In the genomic region with DNA sequence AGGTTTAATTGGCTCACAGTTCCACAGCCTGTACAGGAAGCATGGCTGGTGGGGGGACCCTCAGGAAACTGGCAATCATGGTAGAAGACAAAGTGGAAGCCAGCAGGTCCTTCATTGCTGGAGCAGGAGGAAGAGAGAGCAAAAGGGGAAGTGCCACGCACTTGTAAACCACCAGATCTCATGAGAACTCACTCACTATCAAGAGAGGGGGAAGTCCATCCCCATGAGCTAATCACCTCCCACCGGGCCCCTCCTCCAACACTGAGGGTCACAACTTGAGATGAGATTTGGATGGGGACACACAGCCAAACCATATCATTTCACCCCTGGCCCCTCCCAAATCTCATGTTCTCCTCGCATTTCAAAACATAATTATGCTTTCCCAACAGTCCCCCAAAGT, we compare ENCODE assay signal across 12 cellular contexts.
A peak's percentile ranks its signal among the peaks of the same experiment; 100 is the strongest.
DNase-seq lines count a peak whose midpoint lies in the region; ATAC-seq and TF ChIP-seq lines count a peak whose summit lies in the region.
"Had no signal": no experiment of that assay in that cellular context is flagged by ENCODE, and none has a peak within 500 bp of the region (broad histone marks: within the 10 kb centered on the region; RNA-seq: fewer than 3 reads in every experiment).

No MANE protein-coding gene starts in this region.

- H2AFZ ChIP-seq in PC-9: no peak overlapping the region

- peak; percentile 43 for DNase-seq in KG1 (lab: John Stamatoyannopoulos, UW)
- no peak for DNase-seq in left lobe of liver (ENCODE audit: low spot score)
- DNase-seq in WTC11 (ENCODE audit: low spot score): no peak
- no peak for DNase-seq in uterus
- DNase-seq in PC-9: no peak
- DNase-seq: NCI-H187, SHP77 treated with DMSO at 0.1 percent for 48 hours, thyroid gland had no signal

- WGBS in gastroesophageal sphincter (ENCODE audit: low coverage in 1 of 2), 2 donors: 79 to 93% methylated on average over 2 to 3 of the region's 3 CpGs

- no peaks in the 10 kb centered on the region for H3K27me3 ChIP-seq in uterus
- no peaks in the 10 kb centered on the region for H3K27me3 ChIP-seq in gastroesophageal sphincter
- H3K27me3 ChIP-seq in PC-9 (ENCODE audit: insufficient read depth, low read depth): no peaks in the 10 kb centered on the region
- H3K27me3 ChIP-seq: ascending aorta, thyroid gland had no signal

- CTCF ChIA-PET in WTC11 (lab: Charles Lee) (no interaction called here), PC-9 (lab: Charles Lee) (no interaction called here)

- peaks cover 4% of the 10 kb centered on the region for H3K4me1 Mint-ChIP-seq in WTC11

- H3F3A ChIP-seq in PC-9 (ENCODE audit: insufficient read depth, low read depth): no peaks in the 10 kb centered on the region

- H3K27ac ChIP-seq in uterus (no peak overlapping the region), gastroesophageal sphincter (no peak overlapping the region), PC-9 (no peak overlapping the region)
- H3K27ac ChIP-seq: ascending aorta, thyroid gland had no signal

- BruUV-seq in PC-9 (replicated peaks; lab: Mats Ljungman, UMichigan): no TSS peak

- no peak overlapping the region for H3K4me3 Mint-ChIP-seq in WTC11

- H3K36me3 ChIP-seq in uterus: no peaks in the 10 kb centered on the region
- H3K36me3 ChIP-seq in gastroesophageal sphincter: no peaks in the 10 kb centered on the region
- no peaks in the 10 kb centered on the region for H3K36me3 ChIP-seq in PC-9 (ENCODE audit: low read depth)
- H3K36me3 ChIP-seq: ascending aorta, thyroid gland had no signal

- no peak for TF ChIP-seq POLR2A in uterus (IDR thresholded peaks at IDR 0.05)
- no peak for TF ChIP-seq POLR2A in gastroesophageal sphincter (IDR thresholded peaks at IDR 0.05)

- H3K9me3 ChIP-seq in uterus (no peaks in the 10 kb centered on the region), gastroesophageal sphincter (no peaks in the 10 kb centered on the region), PC-9 (ENCODE audit: insufficient read depth, low read depth) (no peaks in the 10 kb centered on the region)
- H3K9me3 ChIP-seq: ascending aorta, thyroid gland had no signal

- H3K36me3 Mint-ChIP-seq in WTC11: no peaks in the 10 kb centered on the region

- H3K4me3 ChIP-seq in uterus (no peak overlapping the region), gastroesophageal sphincter (no peak overlapping the region), PC-9 (no peak overlapping the region)
- H3K4me3 ChIP-seq: ascending aorta, thyroid gland had no signal

- no peak for TF ChIP-seq EP300 in gastroesophageal sphincter (IDR thresholded peaks at IDR 0.05)

- intact Hi-C loops in uterus (cut with DNase I; ENCODE audit: low total_unique reads): no loop called here
- intact Hi-C loops in PC-9 (cut with micrococcal nuclease; ENCODE audit: unreplicated experiment): no loop called here

- no peak overlapping the region for H3K27ac Mint-ChIP-seq in WTC11

- no peaks in the 10 kb centered on the region for H3K79me2 ChIP-seq in PC-9 (ENCODE audit: low read depth)

- H3K4me2 ChIP-seq in PC-9: no peak overlapping the region

- H3K9me2 ChIP-seq in PC-9 (ENCODE audit: insufficient read depth): no peaks in the 10 kb centered on the region

- ATAC-seq in GM18508 (IDR thresholded peaks at IDR 0.05; ENCODE audit: insufficient read depth, unreplicated experiment) (peak; percentile 83), HG02571 (IDR thresholded peaks at IDR 0.05; ENCODE audit: unreplicated experiment) (peak; percentile 59), left lobe of liver (peak; percentile 26), WTC11 (no peak), gastroesophageal sphincter (no peak)

- H3K4me1 ChIP-seq in uterus (no peaks in the 10 kb centered on the region), gastroesophageal sphincter (no peaks in the 10 kb centered on the region), PC-9 (replicated peaks; ENCODE audit: insufficient read depth) (no peaks in the 10 kb centered on the region)
- H3K4me1 ChIP-seq: ascending aorta, thyroid gland had no signal

- TF ChIP-seq CTCF in WTC11 (IDR thresholded peaks at IDR 0.05) (no peak), uterus (IDR thresholded peaks at IDR 0.05) (no peak), gastroesophageal sphincter (IDR thresholded peaks at IDR 0.05) (no peak), PC-9 (conservative IDR thresholded peaks at IDR 0.05) (no peak)

- POLR2A ChIA-PET in WTC11 (lab: Charles Lee): no interaction called here
- POLR2A ChIA-PET in PC-9 (lab: Charles Lee; ENCODE audit: unreplicated experiment): no interaction called here

- no peaks in the 10 kb centered on the region for H4K20me1 ChIP-seq in PC-9 (ENCODE audit: insufficient read depth)

- H3K9me3 Mint-ChIP-seq in WTC11: no peaks in the 10 kb centered on the region

- no peaks in the 10 kb centered on the region for H3K27me3 Mint-ChIP-seq in WTC11 (ENCODE audit: low read depth)

TF ChIP-seq in WTC11, 78 proteins besides CTCF, POLR2A, EP300 and RAD21:
- no peak for TF ChIP-seq SMAD3 (CRISPR knock-in tag; IDR thresholded peaks at IDR 0.05; ENCODE audit: borderline replicate concordance)
- TF ChIP-seq ZNF317 (CRISPR knock-in tag; IDR thresholded peaks at IDR 0.05; ENCODE audit: borderline replicate concordance, low read depth): no peak
- TF ChIP-seq RELA (CRISPR knock-in tag; IDR thresholded peaks at IDR 0.05; ENCODE audit: borderline replicate concordance): no peak
- TF ChIP-seq, protein P1, sequence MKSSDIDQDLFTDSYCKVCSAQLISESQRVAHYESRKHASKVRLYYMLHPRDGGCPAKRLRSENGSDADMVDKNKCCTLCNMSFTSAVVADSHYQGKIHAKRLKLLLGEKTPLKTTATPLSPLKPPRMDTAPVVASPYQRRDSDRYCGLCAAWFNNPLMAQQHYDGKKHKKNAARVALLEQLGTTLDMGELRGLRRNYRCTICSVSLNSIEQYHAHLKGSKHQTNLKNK (CRISPR knock-in tag; IDR thresholded peaks at IDR 0.05): no peak
- TF ChIP-seq TEAD4 (CRISPR knock-in tag; IDR thresholded peaks at IDR 0.05): no peak
- no peak for TF ChIP-seq GTF2I (CRISPR knock-in tag; conservative IDR thresholded peaks at IDR 0.05)
- no peak for TF ChIP-seq HMGA2 (CRISPR knock-in tag; IDR thresholded peaks at IDR 0.05)
- TF ChIP-seq, protein P2, sequence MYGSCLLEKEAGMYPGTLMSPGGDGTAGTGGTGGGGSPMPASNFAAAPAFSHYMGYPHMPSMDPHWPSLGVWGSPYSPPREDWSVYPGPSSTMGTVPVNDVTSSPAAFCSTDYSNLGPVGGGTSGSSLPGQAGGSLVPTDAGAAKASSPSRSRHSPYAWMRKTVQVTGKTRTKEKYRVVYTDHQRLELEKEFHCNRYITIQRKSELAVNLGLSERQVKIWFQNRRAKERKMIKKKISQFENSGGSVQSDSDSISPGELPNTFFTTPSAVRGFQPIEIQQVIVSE (CRISPR knock-in tag; IDR thresholded peaks at IDR 0.05; ENCODE audit: borderline replicate concordance): no peak
- TF ChIP-seq, protein P3, sequence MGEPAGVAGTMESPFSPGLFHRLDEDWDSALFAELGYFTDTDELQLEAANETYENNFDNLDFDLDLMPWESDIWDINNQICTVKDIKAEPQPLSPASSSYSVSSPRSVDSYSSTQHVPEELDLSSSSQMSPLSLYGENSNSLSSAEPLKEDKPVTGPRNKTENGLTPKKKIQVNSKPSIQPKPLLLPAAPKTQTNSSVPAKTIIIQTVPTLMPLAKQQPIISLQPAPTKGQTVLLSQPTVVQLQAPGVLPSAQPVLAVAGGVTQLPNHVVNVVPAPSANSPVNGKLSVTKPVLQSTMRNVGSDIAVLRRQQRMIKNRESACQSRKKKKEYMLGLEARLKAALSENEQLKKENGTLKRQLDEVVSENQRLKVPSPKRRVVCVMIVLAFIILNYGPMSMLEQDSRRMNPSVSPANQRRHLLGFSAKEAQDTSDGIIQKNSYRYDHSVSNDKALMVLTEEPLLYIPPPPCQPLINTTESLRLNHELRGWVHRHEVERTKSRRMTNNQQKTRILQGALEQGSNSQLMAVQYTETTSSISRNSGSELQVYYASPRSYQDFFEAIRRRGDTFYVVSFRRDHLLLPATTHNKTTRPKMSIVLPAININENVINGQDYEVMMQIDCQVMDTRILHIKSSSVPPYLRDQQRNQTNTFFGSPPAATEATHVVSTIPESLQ (CRISPR knock-in tag; IDR thresholded peaks at IDR 0.05): no peak
- TF ChIP-seq GRHL2 (CRISPR knock-in tag; IDR thresholded peaks at IDR 0.05; ENCODE audit: insufficient replicate concordance, severe bottlenecking): no peak
- TF ChIP-seq, protein P4, sequence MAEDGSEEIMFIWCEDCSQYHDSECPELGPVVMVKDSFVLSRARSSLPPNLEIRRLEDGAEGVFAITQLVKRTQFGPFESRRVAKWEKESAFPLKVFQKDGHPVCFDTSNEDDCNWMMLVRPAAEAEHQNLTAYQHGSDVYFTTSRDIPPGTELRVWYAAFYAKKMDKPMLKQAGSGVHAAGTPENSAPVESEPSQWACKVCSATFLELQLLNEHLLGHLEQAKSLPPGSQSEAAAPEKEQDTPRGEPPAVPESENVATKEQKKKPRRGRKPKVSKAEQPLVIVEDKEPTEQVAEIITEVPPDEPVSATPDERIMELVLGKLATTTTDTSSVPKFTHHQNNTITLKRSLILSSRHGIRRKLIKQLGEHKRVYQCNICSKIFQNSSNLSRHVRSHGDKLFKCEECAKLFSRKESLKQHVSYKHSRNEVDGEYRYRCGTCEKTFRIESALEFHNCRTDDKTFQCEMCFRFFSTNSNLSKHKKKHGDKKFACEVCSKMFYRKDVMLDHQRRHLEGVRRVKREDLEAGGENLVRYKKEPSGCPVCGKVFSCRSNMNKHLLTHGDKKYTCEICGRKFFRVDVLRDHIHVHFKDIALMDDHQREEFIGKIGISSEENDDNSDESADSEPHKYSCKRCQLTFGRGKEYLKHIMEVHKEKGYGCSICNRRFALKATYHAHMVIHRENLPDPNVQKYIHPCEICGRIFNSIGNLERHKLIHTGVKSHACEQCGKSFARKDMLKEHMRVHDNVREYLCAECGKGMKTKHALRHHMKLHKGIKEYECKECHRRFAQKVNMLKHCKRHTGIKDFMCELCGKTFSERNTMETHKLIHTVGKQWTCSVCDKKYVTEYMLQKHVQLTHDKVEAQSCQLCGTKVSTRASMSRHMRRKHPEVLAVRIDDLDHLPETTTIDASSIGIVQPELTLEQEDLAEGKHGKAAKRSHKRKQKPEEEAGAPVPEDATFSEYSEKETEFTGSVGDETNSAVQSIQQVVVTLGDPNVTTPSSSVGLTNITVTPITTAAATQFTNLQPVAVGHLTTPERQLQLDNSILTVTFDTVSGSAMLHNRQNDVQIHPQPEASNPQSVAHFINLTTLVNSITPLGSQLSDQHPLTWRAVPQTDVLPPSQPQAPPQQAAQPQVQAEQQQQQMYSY (CRISPR knock-in tag; IDR thresholded peaks at IDR 0.05): no peak
- TF ChIP-seq TEAD1 (CRISPR knock-in tag; IDR thresholded peaks at IDR 0.05): no peak
- no peak for TF ChIP-seq FOXK1 (CRISPR knock-in tag; IDR thresholded peaks at IDR 0.05)
- no peak for TF ChIP-seq NR1H2 (CRISPR knock-in tag; IDR thresholded peaks at IDR 0.05)
- TF ChIP-seq ZNF423 (CRISPR knock-in tag; IDR thresholded peaks at IDR 0.05): no peak

Comparison
In these comparisons a context has a peak if more than half of its experiments do, and no peak if none do; other contexts are left out.
1. ATAC-seq: peak in GM18508 (single experiment), HG02571 (single experiment) and left lobe of liver (single experiment); none in WTC11 (single experiment) and gastroesophageal sphincter (single experiment).